In the genomic region with DNA sequence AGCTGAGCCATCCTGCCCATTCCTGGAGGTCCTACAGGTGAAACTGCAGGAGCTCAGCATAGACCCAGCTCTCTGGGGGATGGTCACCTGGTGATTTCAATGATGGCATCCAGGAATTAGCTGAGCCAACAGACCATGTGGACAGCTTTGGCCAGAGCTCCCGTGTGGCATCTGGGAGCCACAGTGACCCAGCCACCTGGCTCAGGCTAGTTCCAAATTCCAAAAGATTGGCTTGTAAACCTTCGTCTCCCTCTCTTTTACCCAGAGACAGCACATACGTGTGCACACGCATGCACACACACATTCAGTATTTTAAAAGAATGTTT, we compare ENCODE assay signal across 29 cellular contexts. TPM values are rescaled to one million over a fixed set of nuclear protein-coding genes. Genes with fewer than 3 reads are reported as not detected.
DNase-seq lines count a peak whose midpoint lies in the region; ATAC-seq, FAIRE-seq and TF ChIP-seq lines count a peak whose summit lies in the region.
"Had no signal": no experiment of that assay in that cellular context is flagged by ENCODE, and none has a peak within 500 bp of the region (broad histone marks: within the 10 kb centered on the region; RNA-seq: fewer than 3 reads in every experiment).

No MANE protein-coding gene starts in this region.

- no peak for FAIRE-seq in endothelial cell of umbilical vein (lab: Jason Lieb, UNC)
- FAIRE-seq: G401.6, HTR-8/SVneo had no signal

- TF ChIP-seq CTCF in cardiac muscle cell (IDR thresholded peaks at IDR 0.05; ENCODE audit: low read depth, low read length), result no peak
- TF ChIP-seq CTCF in endothelial cell of umbilical vein (IDR thresholded peaks at IDR 0.05; ENCODE audit: extremely low read depth in 1 of 2, insufficient read depth in 1 of 2, low read depth in 1 of 2, low read length in 2 of 2), result no peak

- ATAC-seq in left cardiac atrium, result no peak
- ATAC-seq: GM23338, PC-3 had no signal

- peaks cover 4% of the 10 kb centered on the region for H3K36me3 ChIP-seq in cardiac muscle cell
- H3K36me3 ChIP-seq in SK-N-MC (ENCODE audit: insufficient read depth, low read length), result peaks cover 6% of the 10 kb centered on the region; the same call in 1 of the 2 replicates
- peaks cover 0 to 3% of the 10 kb centered on the region in 2 experiments for H3K36me3 ChIP-seq in endothelial cell of umbilical vein (ENCODE audit: control insufficient read depth in 2 of 2, extremely low read depth in 1 of 2, insufficient read depth in 2 of 2, low read length in 2 of 2)
- H3K36me3 ChIP-seq: SJSA1 had no signal

- H3K4me1 ChIP-seq in cardiac muscle cell (ENCODE audit: low read depth) (peaks cover 69% of the 10 kb centered on the region), endothelial cell of umbilical vein (ENCODE audit: control insufficient read depth, extremely low read depth, insufficient read depth, low read length) (no peaks in the 10 kb centered on the region)
- H3K4me1 ChIP-seq: SJSA1 had no signal

- H3K79me2 ChIP-seq in endothelial cell of umbilical vein (ENCODE audit: control insufficient read depth, insufficient read depth, low read length), result no peaks in the 10 kb centered on the region

- H3K9ac ChIP-seq in SK-N-MC (ENCODE audit: insufficient read length) (no peak overlapping the region), endothelial cell of umbilical vein (replicated peaks; ENCODE audit: extremely low read depth, insufficient read depth, low read length) (no peak overlapping the region)

- no peak overlapping the region for H3K4me3 ChIP-seq in cardiac muscle cell
- H3K4me3 ChIP-seq in SK-N-MC, result no peak overlapping the region
- H3K4me3 ChIP-seq in endothelial cell of umbilical vein (replicated peaks in 1 of 3; ENCODE audit: insufficient read depth in 1 of 3, low read depth in 1 of 3, low read length in 3 of 3), result no peak overlapping the region
- H3K4me3 ChIP-seq: GM23338, SJSA1 had no signal

- H3K27ac ChIP-seq in cardiac muscle cell, result peak overlapping the region; percentile 99
- 0 out of 2 replicates have a peak overlapping the region, but pooled peaks have one; percentile 61 for H3K27ac ChIP-seq in SK-N-MC
- no peak overlapping the region for H3K27ac ChIP-seq in endothelial cell of umbilical vein (ENCODE audit: insufficient read depth, low read depth, low read length)
- H3K27ac ChIP-seq: 22Rv1, SJSA1 had no signal

- POLR2A ChIA-PET in endothelial cell of umbilical vein (lab: Charles Lee), result no interaction called here

- intact Hi-C loops in left cardiac atrium (cut with DNase I), result no loop called here
- intact Hi-C loops in endothelial cell of umbilical vein (cut with micrococcal nuclease), result no loop called here

- TSS peak; percentile 21 for BruUV-seq in endothelial cell of umbilical vein (replicated peaks; lab: Mats Ljungman, UMichigan)

- H3K27me3 ChIP-seq in cardiac muscle cell (no peaks in the 10 kb centered on the region), endothelial cell of umbilical vein (ENCODE audit: control insufficient read depth in 2 of 2, insufficient read depth in 2 of 2, low read length in 2 of 2) (peaks cover 0 to 2% of the 10 kb centered on the region in 2 experiments)

- H2AFZ ChIP-seq in endothelial cell of umbilical vein (ENCODE audit: low read depth, low read length), result no peak overlapping the region
- H2AFZ ChIP-seq: GM23338 had no signal

- DNase-seq in cardiac muscle cell (ENCODE audit: low read depth in 1 of 2, low spot score in 1 of 2) (no peak), left cardiac atrium (no peak), SK-N-MC (ENCODE audit: low read depth, low spot score) (no peak), endothelial cell of umbilical vein (ENCODE audit: low read depth, low spot score) (no peak), anterior cingulate cortex (lab: John Stamatoyannopoulos, UW) (no peak), OCI-M2 (lab: John Stamatoyannopoulos, UW; ENCODE audit: unreplicated experiment) (no peak)
- no peak for DNase-seq in activated CD4-positive, alpha-beta T cell treated with anti-CD3 and anti-CD28 coated beads for 48 hours
- DNase-seq: ACHN; CD4-positive, alpha-beta T cell; DMS53; H9; KBM-7; NCI-H1105 treated with DMSO at 0.1 percent for 48 hours; NCI-H146; NCI-H1930; NCI-H2107; NCI-H524; NCI-H748 treated with DMSO at 0.1 percent for 48 hours; PC-3; Right ventricle myocardium superior had no signal

- CTCF ChIA-PET in endothelial cell of umbilical vein (lab: Charles Lee), result no interaction called here

- no peaks in the 10 kb centered on the region for H4K20me1 ChIP-seq in endothelial cell of umbilical vein (replicated peaks; ENCODE audit: control insufficient read depth, extremely low read depth, insufficient read depth, low read length)

- H3K9me1 ChIP-seq in endothelial cell of umbilical vein (replicated peaks; ENCODE audit: control insufficient read depth, extremely low read depth, insufficient read depth, low read length), result no peaks in the 10 kb centered on the region

- H3K9me3 ChIP-seq in cardiac muscle cell (ENCODE audit: low read depth) (no peaks in the 10 kb centered on the region), SK-N-MC (ENCODE audit: low read depth, low read length) (no peaks in the 10 kb centered on the region), endothelial cell of umbilical vein (replicated peaks; ENCODE audit: control insufficient read depth, insufficient read depth, low read length) (no peaks in the 10 kb centered on the region)
- H3K9me3 ChIP-seq: SJSA1 had no signal

- dilution Hi-C loops in endothelial cell of umbilical vein (cut with MboI; ENCODE audit: extremely low pct_ligation_motif_present, low sequenced_read_pairs), result no loop called here

- H3K4me2 ChIP-seq in endothelial cell of umbilical vein (ENCODE audit: insufficient read depth, low read length), result no peak overlapping the region
- H3K4me2 ChIP-seq: GM23338 had no signal

- TF ChIP-seq POLR2A in endothelial cell of umbilical vein (IDR thresholded peaks at IDR 0.05; ENCODE audit: low read depth, low read length), result no peak

TF ChIP-seq in endothelial cell of umbilical vein, 7 proteins besides CTCF, POLR2A, EP300 and RAD21:
- no peak for TF ChIP-seq JUN (IDR thresholded peaks at IDR 0.05; ENCODE audit: borderline replicate concordance, insufficient read depth, insufficient read length, low read depth)
- TF ChIP-seq GATA2 (IDR thresholded peaks at IDR 0.05; ENCODE audit: insufficient read depth, insufficient read length, low read depth, low read length), result no peak

RNA-seq across cellular contexts. Expression of gene SIRPA, which starts 44.0 kb away (rescaled TPM):
- 43.0 and 58.3 TPM in 2 replicates for total RNA-seq in cardiac muscle cell
- polyA plus RNA-seq in cardiac muscle cell, result 42.9 and 44.2 TPM in 2 replicates
- 10 to 100 TPM; 38.4 to 46.2 TPM for total RNA-seq in left cardiac atrium
- 58.3 and 59.2 TPM in 2 replicates for total RNA-seq in endothelial cell of umbilical vein
- polyA plus RNA-seq in endothelial cell of umbilical vein, result 29.4 and 29.9 TPM in 2 replicates
- 29.7 and 31.1 TPM in 2 replicates for polyA plus RNA-seq in endothelial cell of umbilical vein (2011; cell fraction: cytosol; rRNA removed)
- 20.5 and 25.2 TPM in 2 replicates for polyA plus RNA-seq in endothelial cell of umbilical vein (2011; cell fraction: nucleus; rRNA removed)
- polyA plus RNA-seq in endothelial cell of umbilical vein (2012), result 44.4 and 51.5 TPM in 2 replicates
- 24.2 and 27.6 TPM in 2 replicates for polyA minus RNA-seq in endothelial cell of umbilical vein
- polyA minus RNA-seq in endothelial cell of umbilical vein (2011; cell fraction: cytosol; rRNA and poly(A)+ RNA removed), result not detected
- polyA minus RNA-seq in endothelial cell of umbilical vein (2011; cell fraction: nucleus; rRNA and poly(A)+ RNA removed), result 8.2 and 8.6 TPM in 2 replicates

RNA-seq across cellular contexts. Expression of gene PDYN, which starts 54.6 kb away (rescaled TPM):
- total RNA-seq in cardiac muscle cell (0.33 and 0.95 TPM in 2 replicates), left cardiac atrium (not detected), endothelial cell of umbilical vein (not detected in 2 replicates)
- polyA plus RNA-seq in cardiac muscle cell (1.2 TPM in 1 of 2 replicates, not detected in the other), endothelial cell of umbilical vein (not detected in 2 replicates)
- not detected in 2 replicates for polyA plus RNA-seq in endothelial cell of umbilical vein (2011; cell fraction: cytosol; rRNA removed)
- not detected in 2 replicates for polyA plus RNA-seq in endothelial cell of umbilical vein (2011; cell fraction: nucleus; rRNA removed)
- polyA plus RNA-seq in endothelial cell of umbilical vein (2012), result not detected in 2 replicates
- not detected in 2 replicates for polyA minus RNA-seq in endothelial cell of umbilical vein
- not detected for polyA minus RNA-seq in endothelial cell of umbilical vein (2011; cell fraction: cytosol; rRNA and poly(A)+ RNA removed)
- polyA minus RNA-seq in endothelial cell of umbilical vein (2011; cell fraction: nucleus; rRNA and poly(A)+ RNA removed), result not detected in 2 replicates
- total RNA-seq: CD4-positive, alpha-beta T cell; Daoy; LHCN-M2; MCF 10A; PC-3; Right ventricle myocardium superior had no signal
- polyA plus RNA-seq: BJ had no signal
